Comparison of ENCODE assay signal across 18 cellular contexts in the genomic region with DNA sequence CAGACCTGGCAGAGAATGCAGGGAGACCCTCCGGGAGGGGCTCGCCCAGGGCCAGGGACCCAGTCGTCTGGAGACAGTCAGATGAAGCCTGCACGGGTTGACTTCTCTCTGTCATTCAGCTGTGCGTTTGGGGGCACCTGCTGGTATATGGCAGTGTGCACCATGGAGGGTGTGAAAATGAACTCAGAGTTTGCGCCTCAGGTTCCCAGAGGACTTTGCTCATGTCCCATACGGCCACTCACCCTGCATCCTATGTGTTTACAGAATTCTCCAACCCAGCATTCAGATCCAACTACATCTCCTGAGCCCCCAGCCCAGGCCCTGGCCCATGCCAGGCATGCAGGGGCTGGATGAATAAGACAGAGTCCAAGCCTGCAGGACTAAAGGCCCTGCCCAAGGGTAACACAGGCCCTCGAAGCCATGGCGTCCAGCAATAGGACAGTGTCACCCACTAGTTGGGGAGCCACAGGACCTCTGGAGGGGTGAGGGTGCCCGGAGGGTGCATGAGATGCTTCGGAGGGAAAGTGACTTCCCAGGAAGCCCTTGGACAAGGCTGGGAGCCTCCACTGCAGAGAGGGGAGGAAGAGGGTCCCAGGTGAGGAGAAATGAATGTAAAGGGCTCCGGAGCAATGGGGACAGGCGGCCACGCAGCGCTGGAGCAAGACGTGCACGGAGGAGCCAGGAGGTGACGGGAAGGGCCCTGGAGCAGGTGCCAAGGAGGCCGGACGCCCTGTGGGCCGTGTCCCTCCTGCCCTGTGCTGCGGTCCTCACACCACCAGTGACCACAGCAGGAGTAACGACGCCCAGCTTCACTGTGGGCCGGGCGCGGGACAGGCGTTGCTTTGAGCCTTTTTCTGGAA. TPM values are rescaled to one million over a fixed set of nuclear protein-coding genes. Genes with fewer than 3 reads are reported as not detected.
DNase-seq lines count a peak whose midpoint lies in the region; ATAC-seq, FAIRE-seq and TF ChIP-seq lines count a peak whose summit lies in the region.
"Had no signal": no experiment of that assay in that cellular context is flagged by ENCODE, and none has a peak within 500 bp of the region (broad histone marks: within the 10 kb centered on the region; RNA-seq: fewer than 3 reads in every experiment).

No MANE protein-coding gene starts in this region.

- H3K18ac ChIP-seq in trophoblast cell (ENCODE audit: low read length), result peak overlapping the region; percentile 18

- no peak for TF ChIP-seq CTCF in right atrium auricular region (IDR thresholded peaks at IDR 0.05)
- TF ChIP-seq CTCF in kidney (IDR thresholded peaks at IDR 0.05; ENCODE audit: borderline replicate concordance, extremely low read depth, insufficient read depth), result no peak

- no peak overlapping the region for H3K27ac ChIP-seq in right atrium auricular region
- H3K27ac ChIP-seq in kidney (ENCODE audit: low read depth in 2 of 2, low read length in 2 of 2), result no peak overlapping the region
- H3K27ac ChIP-seq in trophoblast cell (ENCODE audit: low read depth, low read length), result peak overlapping the region; percentile 68
- H3K27ac ChIP-seq: parathyroid adenoma had no signal

- H3K27me3 ChIP-seq in right atrium auricular region (no peaks in the 10 kb centered on the region), trophoblast cell (ENCODE audit: insufficient read depth, low read length) (no peaks in the 10 kb centered on the region)

- H3K14ac ChIP-seq in trophoblast cell (ENCODE audit: low read length), result peak overlapping the region; percentile 96

- H2BK12ac ChIP-seq in trophoblast cell (ENCODE audit: low read length), result peak overlapping the region; percentile 58

- H3K4me3 ChIP-seq in right atrium auricular region, result no peak overlapping the region
- no peak overlapping the region for H3K4me3 ChIP-seq in kidney (ENCODE audit: low read length in 2 of 2)
- no peak overlapping the region for H3K4me3 ChIP-seq in trophoblast cell (ENCODE audit: low read depth, low read length)

- no peak overlapping the region for H3K23ac ChIP-seq in trophoblast cell (ENCODE audit: low read length)

- peak overlapping the region; percentile 27 for H2AFZ ChIP-seq in trophoblast cell (ENCODE audit: insufficient read depth, low read length, poor library complexity)
- H2AFZ ChIP-seq: parathyroid adenoma had no signal

- peak overlapping the region; percentile 9 for H3K4ac ChIP-seq in trophoblast cell (ENCODE audit: low read depth, low read length)

- H3K9ac ChIP-seq in kidney (ENCODE audit: low read length in 2 of 2) (no peak overlapping the region), trophoblast cell (ENCODE audit: low read length) (no peak overlapping the region)
- H3K9ac ChIP-seq: parathyroid adenoma had no signal

- peak overlapping the region; percentile 79 for H4K91ac ChIP-seq in trophoblast cell (ENCODE audit: low read depth, low read length)

- peaks cover 34% of the 10 kb centered on the region for H3K79me2 ChIP-seq in trophoblast cell (ENCODE audit: control insufficient read depth, insufficient read depth, low read length, poor library complexity)
- H3K79me2 ChIP-seq: parathyroid adenoma had no signal

- H4K8ac ChIP-seq in trophoblast cell (ENCODE audit: low read depth, low read length), result peak overlapping the region; percentile 82

- H4K12ac ChIP-seq in trophoblast cell (ENCODE audit: low read depth, low read length), result peak overlapping the region; percentile 33

- H3K4me2 ChIP-seq in trophoblast cell (ENCODE audit: low read length), result no peak overlapping the region

- H3K4me1 ChIP-seq in right atrium auricular region (no peaks in the 10 kb centered on the region), kidney (ENCODE audit: control insufficient read depth in 1 of 2, insufficient read depth in 1 of 2, low read depth in 1 of 2, low read length in 2 of 2) (peaks cover 0 to 11% of the 10 kb centered on the region in 2 donors), trophoblast cell (ENCODE audit: control insufficient read depth in 1 of 2, insufficient read depth in 2 of 2, low read length in 2 of 2) (peaks cover 66 to 67% of the 10 kb centered on the region in 2 experiments)
- H3K4me1 ChIP-seq: parathyroid adenoma had no signal

- no CpG with 5 or more reads among the region's 28 CpGs for WGBS in trophoblast cell (ENCODE audit: extremely low coverage, insufficient coverage, insufficient read length)

- peak overlapping the region; percentile 93 for H2BK5ac ChIP-seq in trophoblast cell (ENCODE audit: low read depth, low read length, poor library complexity)

- H3K36me3 ChIP-seq in right atrium auricular region, result no peaks in the 10 kb centered on the region
- no peaks in the 10 kb centered on the region for H3K36me3 ChIP-seq in kidney (ENCODE audit: control insufficient read depth in 1 of 2, insufficient read depth in 2 of 2, low read length in 2 of 2)
- no peaks in the 10 kb centered on the region for H3K36me3 ChIP-seq in trophoblast cell (ENCODE audit: control insufficient read depth in 1 of 2, insufficient read depth in 2 of 2, low read length in 2 of 2)

- no peak for ATAC-seq in HG03097 (IDR thresholded peaks at IDR 0.05; ENCODE audit: low FRiP score, unreplicated experiment)
- ATAC-seq in GM19452 (IDR thresholded peaks at IDR 0.05; ENCODE audit: unreplicated experiment), result no peak
- ATAC-seq in GM18870 (IDR thresholded peaks at IDR 0.05; ENCODE audit: unreplicated experiment), result no peak

- H2AK5ac ChIP-seq in trophoblast cell (ENCODE audit: low read length), result peak overlapping the region; percentile 23

- DNase-seq in cardiac septum (ENCODE audit: low spot score), result peak; percentile 62
- no peak for DNase-seq in right atrium auricular region (ENCODE audit: low spot score)
- DNase-seq in kidney, result peak; percentile 60
- no peak for DNase-seq in trophoblast cell
- no peak for DNase-seq in HTR-8/SVneo (ENCODE audit: insufficient read length, low spot score)
- DNase-seq: activated CD4-positive, alpha-beta T cell treated with anti-CD3 and anti-CD28 coated beads, Interleukin-2, amount 50 U/mL, for 1 hour; activated naive CD4-positive, alpha-beta T cell treated with anti-CD3 and anti-CD28 coated beads, Interleukin-2, amount 10 ng/mL, durations not matched to agents 7 days and 5 days; activated T-cell treated with anti-CD3 and anti-CD28 coated beads for 4 hours; CD4-positive, CD25-positive, alpha-beta regulatory T cell; GF-D8; SIG-M5 had no signal

- peaks cover 89% of the 10 kb centered on the region for H3K79me1 ChIP-seq in trophoblast cell (ENCODE audit: low read length)

- intact Hi-C loops in cardiac septum (cut with DNase I), result no loop called here
- intact Hi-C loops in kidney (cut with DNase I), result no loop called here

- FAIRE-seq in kidney (lab: Jason Lieb, UNC), result no peak
- no peak for FAIRE-seq in HTR-8/SVneo (lab: Jason Lieb, UNC)

- H3K9me3 ChIP-seq in right atrium auricular region, result no peaks in the 10 kb centered on the region
- H3K9me3 ChIP-seq in kidney (ENCODE audit: control insufficient read depth in 1 of 2, low read length in 2 of 2), result no peaks in the 10 kb centered on the region
- H3K9me3 ChIP-seq in trophoblast cell (ENCODE audit: insufficient read depth, low read depth, low read length), result no peaks in the 10 kb centered on the region

- peak overlapping the region; percentile 98 for H2BK120ac ChIP-seq in trophoblast cell (ENCODE audit: insufficient read depth, low read length, poor library complexity)

RNA-seq across cellular contexts. Expression of a gene that starts 36.3 kb away (rescaled TPM):
- total RNA-seq in cardiac septum (not detected), right atrium auricular region (not detected), kidney (not detected)
- polyA plus RNA-seq in kidney (ENCODE audit: insufficient read depth, low read depth, low replicate concordance), result 15.9 TPM
- not detected in 2 replicates for polyA plus RNA-seq in trophoblast cell (2013)
- total RNA-seq: CD4-positive, CD25-positive, alpha-beta regulatory T cell; dermis microvascular lymphatic vessel endothelial cell; H4; myocyte had no signal
- polyA plus RNA-seq: CD4-positive, CD25-positive, alpha-beta regulatory T cell had no signal

Comparison
In these comparisons a context has a peak if more than half of its experiments do, and no peak if none do; other contexts are left out.
1. DNase-seq: peak in cardiac septum (single experiment) and kidney (single experiment); none in right atrium auricular region (single experiment), trophoblast cell (0 of 2) and HTR-8/SVneo (single experiment).